ENCODE assay signal across 28 cellular contexts in genomic region chr3:99883138-99883461, GRCh38.
"Had no signal": no experiment of that assay in that cellular context is flagged by ENCODE, and none has a peak within 500 bp of the region (broad histone marks: within the 10 kb centered on the region; RNA-seq: fewer than 3 reads in every experiment).

No MANE protein-coding gene starts in this region.

- H3K27me3 ChIP-seq: adrenal gland, Peyer's patch had no signal

- H3K4me3 ChIP-seq: adrenal gland, Peyer's patch had no signal

- H3K36me3 ChIP-seq: adrenal gland, Peyer's patch had no signal

- ATAC-seq: activated CD4-positive, alpha-beta T cell treated with anti-CD3 and anti-CD28 coated beads for 36 hours; activated CD4-positive, CD25-positive, alpha-beta regulatory T cell treated with anti-CD3 and anti-CD28 coated beads, Interleukin-2, amount 50 U/mL, for 24 hours; activated CD8-positive, alpha-beta T cell treated with anti-CD3 and anti-CD28 coated beads, Interleukin-2, amount 10 ng/mL, durations not matched to agents 7 days and 5 days; activated naive CD4-positive, alpha-beta T cell treated with anti-CD3 and anti-CD28 coated beads, Interleukin-2, amount 50 U/mL, for 72 hours; PC-3; WTC11 had no signal

- H3K9me3 ChIP-seq: adrenal gland, Peyer's patch had no signal

- DNase-seq: activated CD4-positive, alpha-beta T cell treated with anti-CD3 and anti-CD28 coated beads for 36 hours; activated CD4-positive, alpha-beta T cell treated with anti-CD3 and anti-CD28 coated beads, Interleukin-2, amount 10 ng/mL, durations not matched to agents 7 days and 5 days; activated CD4-positive, alpha-beta T cell treated with anti-CD3 and anti-CD28 coated beads, Interleukin-2, amount 50 U/mL, for 48 hours; activated CD8-positive, alpha-beta T cell treated with anti-CD3 and anti-CD28 coated beads, Interleukin-2, amount 10 ng/mL, durations not matched to agents 7 days and 5 days; activated gamma-delta T cell treated with Interleukin-2 at 50 U/mL for 16 hours; activated naive CD4-positive, alpha-beta T cell treated with anti-CD3 and anti-CD28 coated beads for 36 hours; activated T-cell treated with anti-CD3 and anti-CD28 coated beads, Interleukin-2, amount 50 U/mL, for 24 hours; adrenal gland; central memory CD4-positive, alpha-beta T cell; NCI-H1092 treated with DMSO at 0.1 percent for 48 hours; NCI-H1417; NCI-H146; NCI-H187; NCI-H2029 treated with DMSO at 0.1 percent for 48 hours; NCI-H2107; NCI-H2171; NCI-H510A; NCI-H526; NCI-H748 treated with DMSO at 0.1 percent for 48 hours; NK-92 treated with Interleukin-12 subunit alpha and Interleukin-12 subunit beta, amount 100 ng/mL, for 24 hours; PC-3; Peyer's patch; RPMI8226; SIG-M5; T1000 had no signal
